7 cellular contexts compared by ENCODE assay signal in genomic region chr14:70822706-70823185, GRCh38. TPM values are rescaled to one million over a fixed set of nuclear protein-coding genes. Genes with fewer than 3 reads are reported as not detected.
DNase-seq lines count a peak whose midpoint lies in the region; ATAC-seq and TF ChIP-seq lines count a peak whose summit lies in the region.

No MANE protein-coding gene starts in this region.

- TF ChIP-seq CTCF in Panc1 (IDR thresholded peaks at IDR 0.05) = no peak
- no peak for TF ChIP-seq CTCF in colonic mucosa (IDR thresholded peaks at IDR 0.05)
- TF ChIP-seq CTCF in upper lobe of right lung (IDR thresholded peaks at IDR 0.05) = no peak

- H3K4me2 ChIP-seq in mesendoderm (ENCODE audit: low read length) = peak overlapping the region; percentile 92

- no peaks in the 10 kb centered on the region for H3K27me3 ChIP-seq in HAP-1 (ENCODE audit: low read depth)
- peaks cover 4% of the 10 kb centered on the region; the same call in 1 of the 2 replicates for H3K27me3 ChIP-seq in Panc1 (ENCODE audit: control insufficient read depth, insufficient read depth, low read length)
- H3K27me3 ChIP-seq in colonic mucosa = peaks cover 12% of the 10 kb centered on the region
- no peaks in the 10 kb centered on the region for H3K27me3 ChIP-seq in mesendoderm (ENCODE audit: insufficient read depth, low read length, poor library complexity)
- no peaks in the 10 kb centered on the region for H3K27me3 ChIP-seq in upper lobe of right lung

- no peak overlapping the region for H4K5ac ChIP-seq in mesendoderm (ENCODE audit: low read length)

- WGBS in mesendoderm (ENCODE audit: extremely low coverage, insufficient coverage, low lambda C conversion rate) = no CpG with 5 or more reads among the region's 19 CpGs

- H3K79me1 ChIP-seq in mesendoderm (ENCODE audit: low read length) = no peaks in the 10 kb centered on the region

- H4K8ac ChIP-seq in mesendoderm (ENCODE audit: low read depth, low read length) = no peak overlapping the region

- in situ Hi-C loops in HAP-1 (cut with MboI; ENCODE audit: low sequenced_read_pairs) = loop anchor here (5.0 kb wide), 1 partner anchor 145 kb away; no protein-coding TSS in a partner anchor
- in situ Hi-C loops in Panc1 (cut with HindIII; ENCODE audit: low pct_unique_long_range_greater_than_20kb, low sequenced_read_pairs) = no loop called here

- no peak overlapping the region for H3K4ac ChIP-seq in mesendoderm (ENCODE audit: low read depth, low read length)

- H3K79me2 ChIP-seq in mesendoderm (ENCODE audit: control insufficient read depth, insufficient read depth, low read length) = no peaks in the 10 kb centered on the region

- H3K23ac ChIP-seq in mesendoderm (ENCODE audit: low read length) = peak overlapping the region; percentile 67

- POLR2A ChIA-PET in Panc1 (lab: Charles Lee) = interaction anchor here (0.6 kb wide), 1 partner anchor 48 kb away, joined by 3 read pairs; no protein-coding TSS in a partner anchor

- H3K4me1 ChIP-seq in HAP-1 (peaks cover 4% of the 10 kb centered on the region), Panc1 (ENCODE audit: control insufficient read depth, insufficient read depth, low read length) (peaks cover 4% of the 10 kb centered on the region; the same call in 1 of the 2 replicates), colonic mucosa (peaks cover 8% of the 10 kb centered on the region), mesendoderm (ENCODE audit: control insufficient read depth, low read depth, low read length) (peaks cover 8% of the 10 kb centered on the region), upper lobe of right lung (no peaks in the 10 kb centered on the region)

- peak overlapping the region; percentile 48 for H2BK5ac ChIP-seq in mesendoderm (ENCODE audit: low read length)

- ATAC-seq in Panc1 = peak; percentile 45; the same call in 1 of the 2 replicates
- ATAC-seq in upper lobe of right lung = peak; percentile 50
- ATAC-seq in HG02840 (IDR thresholded peaks at IDR 0.05; ENCODE audit: low FRiP score, unreplicated experiment) = no peak
- ATAC-seq in HG02759 (IDR thresholded peaks at IDR 0.05; ENCODE audit: unreplicated experiment) = no peak

- peak overlapping the region; percentile 58 to 69 for H3K9ac ChIP-seq in colonic mucosa (ENCODE audit: low read depth in 2 of 2, low read length in 2 of 2)
- H3K9ac ChIP-seq in mesendoderm (ENCODE audit: low read length) = peak overlapping the region; percentile 92

- CTCF ChIA-PET in Panc1 (lab: Charles Lee) = no interaction called here

- BruUV-seq in Panc1 (replicated peaks; lab: Mats Ljungman, UMichigan) = no TSS peak

- H2AK5ac ChIP-seq in mesendoderm (ENCODE audit: low read length) = no peak overlapping the region

- peak overlapping the region; percentile 98 for H3K56ac ChIP-seq in mesendoderm (ENCODE audit: low read length)

- H3K36me3 ChIP-seq in HAP-1 (replicated peaks) = no peaks in the 10 kb centered on the region
- H3K36me3 ChIP-seq in Panc1 (ENCODE audit: control insufficient read depth, insufficient read depth, low read length) = no peaks in the 10 kb centered on the region
- H3K36me3 ChIP-seq in colonic mucosa = no peaks in the 10 kb centered on the region
- H3K36me3 ChIP-seq in mesendoderm (ENCODE audit: control insufficient read depth, insufficient read depth, low read length) = no peaks in the 10 kb centered on the region
- H3K36me3 ChIP-seq in upper lobe of right lung = no peaks in the 10 kb centered on the region

- H3K27ac ChIP-seq in Panc1 (ENCODE audit: low read length) (no peak overlapping the region), colonic mucosa (no peak overlapping the region), mesendoderm (ENCODE audit: low read depth, low read length) (no peak overlapping the region), upper lobe of right lung (no peak overlapping the region)

- no peak overlapping the region for H2BK120ac ChIP-seq in mesendoderm (ENCODE audit: low read depth, low read length)

- H3K4me3 ChIP-seq in HAP-1 (peak overlapping the region; percentile 58), Panc1 (ENCODE audit: low read depth in 2 of 2, low read length in 2 of 2) (peak overlapping the region; percentile 53 to 59), colonic mucosa (no peak overlapping the region), mesendoderm (ENCODE audit: low read length) (peak overlapping the region; percentile 75), upper lobe of right lung (peak overlapping the region; percentile 63)

- H3K18ac ChIP-seq in mesendoderm (ENCODE audit: low read length) = no peak overlapping the region

- no peaks in the 10 kb centered on the region for H3K9me3 ChIP-seq in HAP-1
- no peaks in the 10 kb centered on the region for H3K9me3 ChIP-seq in Panc1 (ENCODE audit: control insufficient read depth, insufficient read depth, low read depth, low read length)
- H3K9me3 ChIP-seq in colonic mucosa = no peaks in the 10 kb centered on the region
- no peaks in the 10 kb centered on the region for H3K9me3 ChIP-seq in upper lobe of right lung

- intact Hi-C loops in Panc1 (cut with micrococcal nuclease; ENCODE audit: unreplicated experiment) = loop anchor here (5.0 kb wide), 1 partner anchor 150 kb away; no protein-coding TSS in a partner anchor
- intact Hi-C loops in colonic mucosa (cut with DNase I) = loop anchor here (10.0 kb wide), 1 partner anchor 82 kb away; the partner anchor contains the start of gene PCNX1
- intact Hi-C loops in upper lobe of right lung (cut with DNase I) = no loop called here

- DNase-seq in HAP-1 (ENCODE audit: low spot score in 2 of 2) (peak; percentile 51 to 81), Panc1 (ENCODE audit: low read depth, low spot score) (no peak), colonic mucosa (peak; percentile 46), mesendoderm (peak; percentile 92), upper lobe of right lung (peak; percentile 68)

- H2BK15ac ChIP-seq in mesendoderm (replicated peaks; ENCODE audit: low read depth) = no peak overlapping the region

RNA-seq across cellular contexts. Expression of gene MAP3K9, which starts 13.4 kb away (rescaled TPM):
- total RNA-seq in Panc1 (2021; ENCODE audit: unreplicated experiment) (12.1 TPM), colonic mucosa (10 to 100 TPM; 10.6 to 13.0 TPM), upper lobe of right lung (12.0 TPM)
- polyA plus RNA-seq in Panc1 (2012; ENCODE audit: insufficient read length) = 7.2 TPM
- 6.3 TPM for polyA plus RNA-seq in mesendoderm (2013, experiment 1 of 2)
- polyA plus RNA-seq in mesendoderm (2013, experiment 2 of 2) = 6.4 TPM

Comparison
In these comparisons a context has a peak if more than half of its experiments do, and no peak if none do; other contexts are left out.
1. ATAC-seq: peak in Panc1 (single experiment) and upper lobe of right lung (single experiment); none in HG02840 (single experiment) and HG02759 (single experiment).